Comparison of ENCODE assay signal across 8 cellular contexts in the genomic region with DNA sequence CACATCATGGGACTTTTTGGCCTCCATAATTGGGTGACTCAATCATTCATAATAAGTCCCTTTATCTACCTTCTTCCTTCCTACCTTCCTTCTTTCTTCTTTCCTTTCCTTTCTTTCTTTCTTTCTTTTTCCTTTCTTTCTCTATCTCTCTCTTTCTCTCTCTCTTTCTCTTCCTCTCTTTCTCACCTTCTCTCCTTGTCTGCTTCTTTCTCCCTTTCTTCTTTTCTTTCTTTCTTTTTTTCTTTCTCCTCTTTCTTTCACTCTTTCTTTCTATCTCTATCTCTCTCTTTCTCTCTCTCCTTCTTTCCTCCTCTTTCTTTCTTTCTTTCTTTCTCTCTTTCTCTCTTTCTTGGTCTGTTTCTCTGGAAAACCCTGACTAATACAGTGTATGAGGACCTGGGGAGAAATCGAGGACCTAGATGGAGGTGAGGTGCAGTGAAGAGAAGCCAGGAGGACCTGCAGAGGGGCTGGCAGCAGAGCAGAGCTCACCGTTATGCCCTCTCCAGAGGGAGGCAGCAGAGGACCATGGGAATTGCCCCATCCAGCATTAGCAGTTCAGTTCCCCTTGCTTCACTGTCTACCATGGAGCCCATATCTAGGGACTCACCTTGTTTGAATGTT. TPM values are rescaled to one million over a fixed set of nuclear protein-coding genes. Genes with fewer than 3 reads are reported as not detected.
DNase-seq lines count a peak whose midpoint lies in the region; ATAC-seq and TF ChIP-seq lines count a peak whose summit lies in the region.

No MANE protein-coding gene starts in this region.

- no peak for TF ChIP-seq POLR2A in adrenal gland (IDR thresholded peaks at IDR 0.05)

- H3K4me1 ChIP-seq in OCI-LY1 (ENCODE audit: insufficient read depth, low read length, severe bottlenecking) (no peaks in the 10 kb centered on the region), adrenal gland (replicated peaks in 1 of 2) (no peaks in the 10 kb centered on the region)

- no peaks in the 10 kb centered on the region for H3K36me3 Mint-ChIP-seq in CD14-positive monocyte

- H3K4me3 ChIP-seq in OCI-LY1 (ENCODE audit: low read depth, low read length, poor library complexity, severe bottlenecking) (no peak overlapping the region), adrenal gland (no peak overlapping the region)

- H3F3A ChIP-seq in OCI-LY1 (ENCODE audit: insufficient read depth, low read length): no peaks in the 10 kb centered on the region

- 39 to 44% (median 41%) methylated on average over 2 of the region's 2 CpGs for WGBS in adrenal gland, 4 donors

- peak; percentile 28 for TF ChIP-seq CTCF in CD14-positive monocyte (IDR thresholded peaks at IDR 0.05)
- peak; percentile 31; the same call in 1 of the 2 replicates for TF ChIP-seq CTCF in OCI-LY1 (IDR thresholded peaks at IDR 0.05; ENCODE audit: low read length)
- peak; percentile 17 to 74 (median 62) for TF ChIP-seq CTCF in adrenal gland (IDR thresholded peaks at IDR 0.05)

- H3K4me2 ChIP-seq in OCI-LY1 (ENCODE audit: low read length): no peak overlapping the region

- no peaks in the 10 kb centered on the region for H4K20me1 ChIP-seq in OCI-LY1 (ENCODE audit: insufficient read depth, low read length)

- no peak overlapping the region for H3K27ac Mint-ChIP-seq in CD14-positive monocyte

- H3K9me3 ChIP-seq in OCI-LY1 (ENCODE audit: low read length) (no peaks in the 10 kb centered on the region), adrenal gland (replicated peaks in 1 of 3) (no peaks in the 10 kb centered on the region)

- no peaks in the 10 kb centered on the region for H3K36me3 ChIP-seq in OCI-LY1 (ENCODE audit: insufficient read depth, low read length)
- H3K36me3 ChIP-seq in adrenal gland (replicated peaks in 1 of 2): no peaks in the 10 kb centered on the region

- no peak overlapping the region for H3K4me3 Mint-ChIP-seq in CD14-positive monocyte

- H2AFZ ChIP-seq in OCI-LY1 (ENCODE audit: low read length): no peak overlapping the region

- H3K79me2 ChIP-seq in OCI-LY1 (ENCODE audit: insufficient read depth, low read length): no peaks in the 10 kb centered on the region

- H3K9ac ChIP-seq in OCI-LY1 (ENCODE audit: low read length): no peak overlapping the region

- no peaks in the 10 kb centered on the region for H3K4me1 Mint-ChIP-seq in CD14-positive monocyte

- H3K9me2 ChIP-seq in OCI-LY1 (ENCODE audit: low read depth, low read length): no peaks in the 10 kb centered on the region

- no peak for ATAC-seq in HG03175 (IDR thresholded peaks at IDR 0.05; ENCODE audit: unreplicated experiment)
- no peak for ATAC-seq in GM21576 (IDR thresholded peaks at IDR 0.05; ENCODE audit: unreplicated experiment)
- ATAC-seq in GM19455 (IDR thresholded peaks at IDR 0.05; ENCODE audit: unreplicated experiment): no peak

- intact Hi-C loops in CD14-positive monocyte (cut with micrococcal nuclease) (no loop called here), adrenal gland (cut with DNase I) (loop anchor here (2.0 to 10.0 kb wide), 2 partner anchors 264 to 270 kb away; no protein-coding TSS in a partner anchor)

- H3K27ac ChIP-seq in OCI-LY1 (ENCODE audit: low read depth, low read length, poor library complexity, severe bottlenecking): no peak overlapping the region
- no peak overlapping the region for H3K27ac ChIP-seq in adrenal gland

- no peaks in the 10 kb centered on the region for H3K27me3 ChIP-seq in OCI-LY1 (ENCODE audit: insufficient read depth, low read length)
- H3K27me3 ChIP-seq in adrenal gland: peaks cover 3% of the 10 kb centered on the region

- peaks cover 37 to 61% (median 39%) of the 10 kb centered on the region in 3 donors for H3K27me3 Mint-ChIP-seq in CD14-positive monocyte (ENCODE audit: low read depth in 3 of 3)

- DNase-seq in CD14-positive monocyte (ENCODE audit: low spot score): no peak
- DNase-seq in HCEC 1CT: peak; percentile 47
- DNase-seq in adrenal gland: peak; percentile 44 to 66 (median 62)
- DNase-seq in kidney glomerular epithelial cell (lab: John Stamatoyannopoulos, UW): peak; percentile 49

- H3K9me3 Mint-ChIP-seq in CD14-positive monocyte: peaks cover 0 to 2% (median 0%) of the 10 kb centered on the region in 7 donors

RNA-seq across cellular contexts. Expression of a gene that starts 52.7 kb away (rescaled TPM):
- polyA plus RNA-seq in CD14-positive monocyte: 1 to 10 TPM; 2.8 to 4.3 TPM
- total RNA-seq in adrenal gland: 10 to 100 TPM; 16.4 to 35.3 (median 20.4) TPM
- 10 to 100 TPM; 10.0 to 21.8 (median 13.8) TPM for polyA plus RNA-seq in adrenal gland

Comparison
In these comparisons a context has a peak if more than half of its experiments do, and no peak if none do; other contexts are left out.
1. intact Hi-C loops: an anchor here in adrenal gland (2.0 to 10.0 kb wide); none called in CD14-positive monocyte.